In genomic region chr11:125304876-125305275, GRCh38 we compare ENCODE assay signal across 33 cellular contexts.
"Had no signal": no experiment of that assay in that cellular context is flagged by ENCODE, and none has a peak within 500 bp of the region (broad histone marks: within the 10 kb centered on the region; RNA-seq: fewer than 3 reads in every experiment).

No MANE protein-coding gene starts in this region.

- H3K9me3 Mint-ChIP-seq: activated CD4-positive, alpha-beta memory T cell treated with anti-CD3 and anti-CD28 coated beads for 36 hours; activated CD4-positive, alpha-beta T cell treated with anti-CD3 and anti-CD28 coated beads, Interleukin-2, amount 10 ng/mL, durations not matched to agents 24 days and 14 days; activated naive CD4-positive, alpha-beta T cell treated with anti-CD3 and anti-CD28 coated beads for 36 hours; activated naive CD4-positive, alpha-beta T cell treated with anti-CD3 and anti-CD28 coated beads, Interleukin-2, amount 50 U/mL, for 24 hours; activated naive CD8-positive, alpha-beta T cell treated with anti-CD3 and anti-CD28 coated beads for 36 hours; activated naive CD8-positive, alpha-beta T cell treated with anti-CD3 and anti-CD28 coated beads, Interleukin-2, amount 50 U/mL, for 24 hours; activated T-helper 1 cell treated with anti-CD3 and anti-CD28 coated beads, Interleukin-12 subunit alpha, Interleukin-12 subunit beta, Interleukin-2, Interleukin-4 antibody, amounts not matched to agents 30 ng/mL and 10 ng/mL and 1 ng/mL, durations not matched to agents 14 hours and 24 hours and 36 hours; activated T-helper 2 cell treated with anti-CD3 and anti-CD28 coated beads, Interferon-gamma antibody, Interleukin-2, Interleukin-4, amounts not matched to agents 10 μg/mL and 5 μg/mL and 100 μg/mL, durations not matched to agents 14 hours and 24 hours and 36 hours; central memory CD8-positive, alpha-beta T cell; dendritic cell treated with granulocyte-macrophage colony-stimulating factor and Interleukin-4, amounts not matched to agents 40 ng/mL and 50 ng/mL, for 4 days; effector memory CD8-positive, alpha-beta T cell had no signal

- H3K4me1 Mint-ChIP-seq: activated CD4-positive, alpha-beta T cell treated with anti-CD3 and anti-CD28 coated beads for 36 hours; activated CD4-positive, alpha-beta T cell treated with anti-CD3 and anti-CD28 coated beads, Interleukin-2, amount 10 ng/mL, durations not matched to agents 24 days and 14 days; activated CD8-positive, alpha-beta memory T cell treated with anti-CD3 and anti-CD28 coated beads, Interleukin-2, amount 10 ng/mL, durations not matched to agents 7 days and 5 days; activated naive CD4-positive, alpha-beta T cell treated with anti-CD3 and anti-CD28 coated beads, Interleukin-2, amount 50 U/mL, for 24 hours; activated naive CD8-positive, alpha-beta T cell treated with anti-CD3 and anti-CD28 coated beads for 36 hours; activated naive CD8-positive, alpha-beta T cell treated with anti-CD3 and anti-CD28 coated beads, Interleukin-2, amount 50 U/mL, for 24 hours; central memory CD8-positive, alpha-beta T cell had no signal

- H3K4me3 ChIP-seq: adrenal gland, body of pancreas, breast epithelium, cardiac muscle cell, coronary artery, dorsolateral prefrontal cortex, esophagus muscularis mucosa, gastrocnemius medialis had no signal

- H3K27ac ChIP-seq: adrenal gland, body of pancreas, breast epithelium, cardiac muscle cell, coronary artery, esophagus muscularis mucosa, foreskin keratinocyte had no signal

- H3K27me3 ChIP-seq: adrenal gland, body of pancreas, breast epithelium, cardiac muscle cell, dorsolateral prefrontal cortex, esophagus muscularis mucosa, gastrocnemius medialis had no signal

- H3K4me1 ChIP-seq: breast epithelium had no signal

- H3K9me3 ChIP-seq: adrenal gland, body of pancreas, breast epithelium, esophagus muscularis mucosa, gastrocnemius medialis had no signal

- H3K27ac Mint-ChIP-seq: activated CD4-positive, alpha-beta memory T cell treated with anti-CD3 and anti-CD28 coated beads for 36 hours; activated CD4-positive, alpha-beta T cell treated with anti-CD3 and anti-CD28 coated beads for 36 hours; activated CD4-positive, alpha-beta T cell treated with anti-CD3 and anti-CD28 coated beads, Interleukin-2, amount 10 ng/mL, durations not matched to agents 24 days and 14 days; activated CD8-positive, alpha-beta memory T cell treated with anti-CD3 and anti-CD28 coated beads, Interleukin-2, amount 10 ng/mL, durations not matched to agents 7 days and 5 days; activated CD8-positive, alpha-beta T cell treated with anti-CD3 and anti-CD28 coated beads, Interleukin-2, amount 10 ng/mL, durations not matched to agents 7 days and 5 days; activated naive CD4-positive, alpha-beta T cell treated with anti-CD3 and anti-CD28 coated beads for 36 hours; activated naive CD4-positive, alpha-beta T cell treated with anti-CD3 and anti-CD28 coated beads, Interleukin-2, amount 50 U/mL, for 24 hours; activated naive CD8-positive, alpha-beta T cell treated with anti-CD3 and anti-CD28 coated beads for 36 hours; activated naive CD8-positive, alpha-beta T cell treated with anti-CD3 and anti-CD28 coated beads, Interleukin-2, amount 50 U/mL, for 24 hours; activated T-helper 1 cell treated with anti-CD3 and anti-CD28 coated beads, Interleukin-12 subunit alpha, Interleukin-12 subunit beta, Interleukin-2, Interleukin-4 antibody, amounts not matched to agents 30 ng/mL and 10 ng/mL and 1 ng/mL, durations not matched to agents 14 hours and 24 hours and 36 hours; activated T-helper 2 cell treated with anti-CD3 and anti-CD28 coated beads, Interferon-gamma antibody, Interleukin-2, Interleukin-4, amounts not matched to agents 10 μg/mL and 5 μg/mL and 100 μg/mL, durations not matched to agents 14 hours and 24 hours and 36 hours; dendritic cell treated with granulocyte-macrophage colony-stimulating factor and Interleukin-4, amounts not matched to agents 40 ng/mL and 50 ng/mL, for 4 days; effector memory CD8-positive, alpha-beta T cell had no signal

- ATAC-seq: activated CD4-positive, alpha-beta T cell treated with anti-CD3 and anti-CD28 coated beads for 36 hours; activated CD8-positive, alpha-beta memory T cell treated with anti-CD3 and anti-CD28 coated beads, Interleukin-2, amount 10 ng/mL, durations not matched to agents 7 days and 5 days; activated CD8-positive, alpha-beta T cell treated with anti-CD3 and anti-CD28 coated beads, Interleukin-2, amount 10 ng/mL, durations not matched to agents 7 days and 5 days; activated naive CD8-positive, alpha-beta T cell treated with anti-CD3 and anti-CD28 coated beads, Interleukin-2, amount 50 U/mL, for 24 hours; body of pancreas; effector memory CD8-positive, alpha-beta T cell; foreskin keratinocyte had no signal

- DNase-seq: activated CD4-positive, alpha-beta memory T cell treated with anti-CD3 and anti-CD28 coated beads for 36 hours; activated CD4-positive, alpha-beta T cell treated with anti-CD3 and anti-CD28 coated beads for 36 hours; activated CD4-positive, alpha-beta T cell treated with anti-CD3 and anti-CD28 coated beads, Interleukin-2, amount 10 ng/mL, durations not matched to agents 24 days and 14 days; activated CD4-positive, CD25-positive, alpha-beta regulatory T cell; activated CD4-positive, CD25-positive, alpha-beta regulatory T cell treated with anti-CD3 and anti-CD28 coated beads, Interleukin-2, amount 50 U/mL, for 72 hours; activated CD8-positive, alpha-beta memory T cell treated with anti-CD3 and anti-CD28 coated beads, Interleukin-2, amount 10 ng/mL, durations not matched to agents 7 days and 5 days; activated CD8-positive, alpha-beta memory T cell treated with anti-CD3 and anti-CD28 coated beads, Interleukin-2, amount 50 U/mL, for 4 hours; activated CD8-positive, alpha-beta T cell treated with anti-CD3 and anti-CD28 coated beads, Interleukin-2, amount 10 ng/mL, durations not matched to agents 7 days and 5 days; activated effector memory CD4-positive, alpha-beta T cell treated with anti-CD3 and anti-CD28 coated beads, Interleukin-2, amount 50 U/mL, for 16 hours; activated naive CD4-positive, alpha-beta T cell treated with anti-CD3 and anti-CD28 coated beads for 36 hours; activated naive CD8-positive, alpha-beta T cell treated with anti-CD3 and anti-CD28 coated beads for 36 hours; activated naive CD8-positive, alpha-beta T cell treated with anti-CD3 and anti-CD28 coated beads, Interleukin-2, amount 50 U/mL, for 24 hours; activated T-cell treated with anti-CD3 and anti-CD28 coated beads, Interleukin-2, amount 50 U/mL, for 1 hour; activated T-cell treated with anti-CD3 and anti-CD28 coated beads, Interleukin-2, amount 50 U/mL, for 48 hours; adrenal gland; amygdala; aorta; body of pancreas; dorsolateral prefrontal cortex; effector memory CD8-positive, alpha-beta T cell; erythroblast; foreskin keratinocyte; T-helper 2 cell had no signal

- H3K36me3 Mint-ChIP-seq: activated CD4-positive, alpha-beta memory T cell treated with anti-CD3 and anti-CD28 coated beads for 36 hours; activated CD8-positive, alpha-beta memory T cell treated with anti-CD3 and anti-CD28 coated beads, Interleukin-2, amount 10 ng/mL, durations not matched to agents 7 days and 5 days; activated naive CD4-positive, alpha-beta T cell treated with anti-CD3 and anti-CD28 coated beads, Interleukin-2, amount 50 U/mL, for 24 hours; activated naive CD8-positive, alpha-beta T cell treated with anti-CD3 and anti-CD28 coated beads for 36 hours had no signal

- H3K36me3 ChIP-seq: adrenal gland, breast epithelium, cardiac muscle cell, esophagus muscularis mucosa, gastrocnemius medialis had no signal

- H3K4me3 Mint-ChIP-seq: activated CD4-positive, alpha-beta memory T cell treated with anti-CD3 and anti-CD28 coated beads for 36 hours; activated CD4-positive, alpha-beta T cell treated with anti-CD3 and anti-CD28 coated beads for 36 hours; activated CD4-positive, alpha-beta T cell treated with anti-CD3 and anti-CD28 coated beads, Interleukin-2, amount 10 ng/mL, durations not matched to agents 24 days and 14 days; activated CD8-positive, alpha-beta memory T cell treated with anti-CD3 and anti-CD28 coated beads, Interleukin-2, amount 10 ng/mL, durations not matched to agents 7 days and 5 days; activated CD8-positive, alpha-beta T cell treated with anti-CD3 and anti-CD28 coated beads, Interleukin-2, amount 10 ng/mL, durations not matched to agents 7 days and 5 days; activated naive CD4-positive, alpha-beta T cell treated with anti-CD3 and anti-CD28 coated beads for 36 hours; activated naive CD4-positive, alpha-beta T cell treated with anti-CD3 and anti-CD28 coated beads, Interleukin-2, amount 50 U/mL, for 24 hours; activated naive CD8-positive, alpha-beta T cell treated with anti-CD3 and anti-CD28 coated beads for 36 hours; activated naive CD8-positive, alpha-beta T cell treated with anti-CD3 and anti-CD28 coated beads, Interleukin-2, amount 50 U/mL, for 24 hours; activated T-helper 1 cell treated with anti-CD3 and anti-CD28 coated beads, Interleukin-12 subunit alpha, Interleukin-12 subunit beta, Interleukin-2, Interleukin-4 antibody, amounts not matched to agents 30 ng/mL and 10 ng/mL and 1 ng/mL, durations not matched to agents 14 hours and 24 hours and 36 hours; central memory CD8-positive, alpha-beta T cell; dendritic cell treated with granulocyte-macrophage colony-stimulating factor and Interleukin-4, amounts not matched to agents 40 ng/mL and 50 ng/mL, for 4 days; effector memory CD8-positive, alpha-beta T cell had no signal
